ENCODE assay signal across 14 cellular contexts in the genomic region with DNA sequence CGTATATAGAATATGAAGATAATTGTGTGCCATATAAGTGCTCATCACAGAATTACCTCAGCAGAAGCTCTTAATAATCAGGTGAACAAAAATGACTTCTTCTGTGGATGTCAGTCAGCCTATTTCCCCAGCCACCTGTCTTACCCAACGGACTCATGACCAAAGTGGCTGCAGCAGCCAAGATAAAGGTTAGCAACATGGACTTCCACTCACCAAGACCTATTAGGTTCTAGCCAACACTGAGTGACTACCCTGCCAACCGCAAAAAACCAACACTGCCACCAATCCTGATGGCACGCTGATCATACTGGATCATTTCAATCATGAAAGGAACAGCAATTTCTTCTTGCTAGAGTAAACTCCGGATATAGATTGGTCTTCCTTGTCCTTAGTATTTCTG. TPM values are rescaled to one million over a fixed set of nuclear protein-coding genes. Genes with fewer than 3 reads are reported as not detected.
DNase-seq lines count a peak whose midpoint lies in the region; ATAC-seq and TF ChIP-seq lines count a peak whose summit lies in the region.
"Had no signal": no experiment of that assay in that cellular context is flagged by ENCODE, and none has a peak within 500 bp of the region (broad histone marks: within the 10 kb centered on the region; RNA-seq: fewer than 3 reads in every experiment).

No MANE protein-coding gene starts in this region.

- no peaks in the 10 kb centered on the region for H3K27me3 Mint-ChIP-seq in CD4-positive, CD25-positive, alpha-beta regulatory T cell
- H3K27me3 Mint-ChIP-seq in progenitor cell of endocrine pancreas, result no peaks in the 10 kb centered on the region

- H3K27ac Mint-ChIP-seq in CD4-positive, CD25-positive, alpha-beta regulatory T cell, result peak overlapping the region in 2 of 3 donors; percentile 16 to 53
- H3K27ac Mint-ChIP-seq in progenitor cell of endocrine pancreas, result peak overlapping the region; percentile 86

- H3K4me1 Mint-ChIP-seq in CD4-positive, CD25-positive, alpha-beta regulatory T cell, result peaks cover 51 to 80% (median 66%) of the 10 kb centered on the region in 4 donors
- H3K4me1 Mint-ChIP-seq in progenitor cell of endocrine pancreas (ENCODE audit: low read depth), result peaks cover 1% of the 10 kb centered on the region

- no peaks in the 10 kb centered on the region for H3K27me3 ChIP-seq in CD4-positive, CD25-positive, alpha-beta regulatory T cell (ENCODE audit: control insufficient read depth, insufficient read depth, low read length)
- H3K27me3 ChIP-seq: BLaER1, MG63 had no signal

- ATAC-seq in CD4-positive, CD25-positive, alpha-beta regulatory T cell (ENCODE audit: low read depth in 2 of 2), result no peak
- ATAC-seq in left lobe of liver (peak; percentile 86), GM18505 (IDR thresholded peaks at IDR 0.05; ENCODE audit: unreplicated experiment) (no peak)

- H3K36me3 ChIP-seq in CD4-positive, CD25-positive, alpha-beta regulatory T cell (ENCODE audit: control insufficient read depth, insufficient read depth, low read length), result peaks cover 10% of the 10 kb centered on the region

- TF ChIP-seq POLR2A in GM18505 (IDR thresholded peaks at IDR 0.05; ENCODE audit: borderline replicate concordance, extremely low read depth, insufficient read depth, insufficient read length), result no peak

- H3K4me3 ChIP-seq in CD4-positive, CD25-positive, alpha-beta regulatory T cell (ENCODE audit: low read depth, low read length), result no peak overlapping the region
- H3K4me3 ChIP-seq: BLaER1, HAP-1, MG63 had no signal

- TF ChIP-seq CTCF in 22Rv1 (IDR thresholded peaks at IDR 0.05) (no peak), progenitor cell of endocrine pancreas (IDR thresholded peaks at IDR 0.05; ENCODE audit: unreplicated experiment) (no peak)

- DNase-seq in CD4-positive, CD25-positive, alpha-beta regulatory T cell, result no peak
- DNase-seq in left lobe of liver (ENCODE audit: low spot score) (peak; percentile 72), progenitor cell of endocrine pancreas (ENCODE audit: low spot score, unreplicated experiment) (no peak), NOMO-1 treated with dmso at 0.1 percent for 144 hours (lab: John Stamatoyannopoulos, UW; ENCODE audit: unreplicated experiment) (no peak)
- no peak for DNase-seq in activated CD8-positive, alpha-beta memory T cell treated with anti-CD3 and anti-CD28 coated beads, Interleukin-2, amount 50 U/mL, for 4 hours
- DNase-seq: MG63; NCI-H1092 treated with DMSO at 0.1 percent for 48 hours; NCI-H1694; NCI-H69; NK-92 treated with Interleukin-12 subunit alpha and Interleukin-12 subunit beta, amount 100 ng/mL, for 24 hours had no signal

- peak overlapping the region; percentile 52 for H3K27ac ChIP-seq in 22Rv1
- peak overlapping the region; percentile 1 for H3K27ac ChIP-seq in CD4-positive, CD25-positive, alpha-beta regulatory T cell (ENCODE audit: insufficient read depth, low read length, poor library complexity, severe bottlenecking)
- H3K27ac ChIP-seq: BLaER1 had no signal

- H3K4me3 Mint-ChIP-seq in CD4-positive, CD25-positive, alpha-beta regulatory T cell, result peak overlapping the region in 2 of 4 donors; percentile 11 to 27
- H3K4me3 Mint-ChIP-seq in progenitor cell of endocrine pancreas (ENCODE audit: low read depth), result no peak overlapping the region

- no peaks in the 10 kb centered on the region for H3K9me3 Mint-ChIP-seq in CD4-positive, CD25-positive, alpha-beta regulatory T cell
- H3K9me3 Mint-ChIP-seq in progenitor cell of endocrine pancreas (ENCODE audit: low read depth), result no peaks in the 10 kb centered on the region

- H3K9me3 ChIP-seq in CD4-positive, CD25-positive, alpha-beta regulatory T cell (ENCODE audit: control insufficient read depth in 2 of 2, low read length in 2 of 2), result no peaks in the 10 kb centered on the region
- H3K9me3 ChIP-seq: BLaER1, HAP-1, MG63 had no signal

- no peaks in the 10 kb centered on the region for H3K36me3 Mint-ChIP-seq in CD4-positive, CD25-positive, alpha-beta regulatory T cell
- H3K36me3 Mint-ChIP-seq in progenitor cell of endocrine pancreas (ENCODE audit: insufficient read depth), result peaks cover 8% of the 10 kb centered on the region

- peaks cover 31% of the 10 kb centered on the region for H3K4me1 ChIP-seq in CD4-positive, CD25-positive, alpha-beta regulatory T cell (ENCODE audit: control insufficient read depth, insufficient read depth, low read length, poor library complexity, severe bottlenecking)
- H3K4me1 ChIP-seq: BLaER1, HAP-1 had no signal

RNA-seq across cellular contexts. Expression of a gene that starts 12.1 kb away (rescaled TPM):
- 72.9 TPM for total RNA-seq in CD4-positive, CD25-positive, alpha-beta regulatory T cell
- 100 to 1,000 TPM; 152 to 186 (median 163) TPM for polyA plus RNA-seq in CD4-positive, CD25-positive, alpha-beta regulatory T cell
- total RNA-seq in left lobe of liver, result 59.0 TPM
- 189 and 200 TPM in 2 replicates for total RNA-seq in progenitor cell of endocrine pancreas

RNA-seq across cellular contexts. Expression of a gene that starts 44.6 kb away (rescaled TPM):
- total RNA-seq in CD4-positive, CD25-positive, alpha-beta regulatory T cell, result 39.8 TPM
- 1 to 10 TPM; 3.8 to 4.3 (median 4.2) TPM for polyA plus RNA-seq in CD4-positive, CD25-positive, alpha-beta regulatory T cell
- total RNA-seq in left lobe of liver (14.5 TPM), progenitor cell of endocrine pancreas (40.0 and 40.5 TPM in 2 replicates)

RNA-seq across cellular contexts. Expression of a gene that starts 45.8 kb away (rescaled TPM):
- 2.2 TPM for total RNA-seq in CD4-positive, CD25-positive, alpha-beta regulatory T cell
- polyA plus RNA-seq in CD4-positive, CD25-positive, alpha-beta regulatory T cell, result 1 to 10 TPM; 5.5 to 7.1 (median 6.7) TPM
- 0.58 TPM for total RNA-seq in left lobe of liver
- total RNA-seq in progenitor cell of endocrine pancreas, result 4.9 and 6.1 TPM in 2 replicates

RNA-seq across cellular contexts. Expression of a gene that starts 49.7 kb away (rescaled TPM):
- 19.6 TPM for total RNA-seq in CD4-positive, CD25-positive, alpha-beta regulatory T cell
- 10 to 100 TPM; 12.9 to 19.2 (median 16.1) TPM for polyA plus RNA-seq in CD4-positive, CD25-positive, alpha-beta regulatory T cell
- total RNA-seq in left lobe of liver, result 9.5 TPM
- 65.7 and 69.8 TPM in 2 replicates for total RNA-seq in progenitor cell of endocrine pancreas
